In genomic region chr2:241185961-241186360, GRCh38 we compare ENCODE assay signal across 29 cellular contexts.
"Had no signal": no experiment of that assay in that cellular context is flagged by ENCODE, and none has a peak within 500 bp of the region (broad histone marks: within the 10 kb centered on the region; RNA-seq: fewer than 3 reads in every experiment).

No MANE protein-coding gene starts in this region.

- H3K36me3 ChIP-seq: ovary, prostate gland had no signal

- H3K4me3 ChIP-seq: hepatocyte, lower lobe of right lung, ovary, prostate gland, skin epidermis, stomach, testis, thyroid gland, transverse colon, upper lobe of left lung, vagina had no signal

- H3K9me3 ChIP-seq: lower lobe of right lung, neutrophil, ovary, prostate gland, stomach, testis, thyroid gland, transverse colon, upper lobe of left lung, vagina had no signal

- H3K4me1 ChIP-seq: lower lobe of right lung, testis, thyroid gland, upper lobe of left lung, vagina had no signal

- H3K27ac ChIP-seq: hepatocyte, lower lobe of right lung, neutrophil, ovary, skin epidermis, stomach, testis, thyroid gland, transverse colon, upper lobe of left lung, vagina had no signal

- DNase-seq: islet precursor cell; kidney glomerular epithelial cell; left cardiac atrium; lower lobe of right lung; mammary epithelial cell; mesenchymal stem cell; naive thymus-derived CD8-positive, alpha-beta T cell; occipital lobe; ovary; retina; right cardiac atrium; stimulated activated CD4-positive, alpha-beta T cell treated with anti-CD3 and anti-CD28 coated beads, Interleukin-12 subunit alpha, Interleukin-12 subunit beta, amount 100 ng/mL, for 4 hours; stimulated activated CD4-positive, alpha-beta T cell treated with anti-CD3 and anti-CD28 coated beads, Interleukin-15, amount 100 ng/mL, for 24 hours; stimulated activated CD4-positive, alpha-beta T cell treated with anti-CD3 and anti-CD28 coated beads, Interleukin-2, amount 100 ng/mL, for 24 hours; stimulated activated CD4-positive, alpha-beta T cell treated with anti-CD3 and anti-CD28 coated beads, Interleukin-4, amount 100 ng/mL, for 1 hour; stimulated activated naive B cell treated with anti-CD40 and anti-IgM and Interleukin-4, amounts not matched to agents 10 μg/mL and 1 μg/mL and 100 μg/mL, for 72 hours; stimulated activated naive CD8-positive, alpha-beta T cell treated with anti-CD3 and anti-CD28 coated beads, Interleukin-15, Interleukin-2, amounts not matched to agents 100 U/mL and 50 U/mL, for 24 hours; stomach; testis; thyroid gland; transverse colon had no signal

- ATAC-seq: left cardiac atrium; left lobe of liver; lower lobe of right lung; naive thymus-derived CD8-positive, alpha-beta T cell; right cardiac atrium; sciatic nerve; stimulated activated naive B cell treated with anti-CD40 and anti-IgM and Interleukin-4, amounts not matched to agents 10 μg/mL and 1 μg/mL and 100 μg/mL, for 72 hours; stimulated activated naive CD8-positive, alpha-beta T cell treated with anti-CD3 and anti-CD28 coated beads, Interleukin-15, Interleukin-2, amounts not matched to agents 100 U/mL and 50 U/mL, for 24 hours had no signal

- H2AFZ ChIP-seq: hepatocyte had no signal

- H3K27me3 ChIP-seq: hepatocyte, neutrophil, ovary, testis, thyroid gland, transverse colon, upper lobe of left lung, vagina had no signal

- H3K4me2 ChIP-seq: hepatocyte had no signal
